In the genomic region with DNA sequence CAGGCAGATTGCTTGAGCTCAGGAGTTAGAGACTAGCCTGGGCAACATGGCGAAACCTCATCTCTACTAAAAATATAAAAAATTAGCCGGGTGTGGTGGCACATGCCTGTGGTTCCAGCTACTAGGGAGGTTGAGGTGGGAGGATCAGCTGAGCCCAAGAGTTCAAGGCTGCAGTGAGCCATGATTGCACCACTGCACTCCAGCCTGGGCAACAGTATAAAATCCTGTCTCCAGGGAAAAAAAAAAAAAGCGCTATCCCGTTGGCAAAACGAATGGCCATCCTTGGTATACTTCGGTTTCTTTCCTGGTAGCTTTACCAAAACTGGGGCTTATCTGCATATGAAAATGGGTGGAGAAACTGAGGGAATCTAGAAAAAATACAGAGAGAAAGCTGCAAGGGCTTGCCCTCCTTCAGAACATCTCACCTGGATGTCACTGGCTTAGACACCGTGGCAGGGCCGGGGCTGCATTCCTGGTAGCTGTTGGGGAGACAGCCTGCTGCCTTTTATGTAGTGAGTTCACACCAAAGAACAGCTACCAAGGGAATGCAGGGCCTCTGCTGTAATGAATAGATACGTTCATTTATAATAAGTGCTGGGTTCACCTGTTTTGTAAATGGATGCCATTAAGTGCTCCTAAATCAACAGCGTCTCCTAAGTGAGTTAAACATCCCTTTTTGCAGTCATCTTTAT, we compare ENCODE assay signal across 19 cellular contexts.
"Had no signal": no experiment of that assay in that cellular context is flagged by ENCODE, and none has a peak within 500 bp of the region (broad histone marks: within the 10 kb centered on the region; RNA-seq: fewer than 3 reads in every experiment).

No MANE protein-coding gene starts in this region.

- H3K4me3 ChIP-seq: colonic mucosa, prostate gland, right atrium auricular region, skin epidermis, vagina had no signal

- H3K27ac Mint-ChIP-seq: activated CD4-positive, alpha-beta T cell treated with anti-CD3 and anti-CD28 coated beads, Interleukin-2, amount 10 ng/mL, durations not matched to agents 24 days and 14 days; activated CD8-positive, alpha-beta T cell treated with anti-CD3 and anti-CD28 coated beads, Interleukin-2, amount 10 ng/mL, durations not matched to agents 7 days and 5 days; activated naive CD4-positive, alpha-beta T cell treated with anti-CD3 and anti-CD28 coated beads, Interleukin-2, amount 10 ng/mL, durations not matched to agents 7 days and 5 days; activated T-cell treated with anti-CD3 and anti-CD28 coated beads, Interleukin-2, amount 50 U/mL, for 24 hours; stimulated activated naive CD8-positive, alpha-beta T cell treated with anti-CD3 and anti-CD28 coated beads, Interleukin-15, Interleukin-2, amounts not matched to agents 100 ng/mL and 50 ng/mL, for 24 hours had no signal

- ATAC-seq: activated CD8-positive, alpha-beta T cell treated with anti-CD3 and anti-CD28 coated beads, Interleukin-2, amount 10 ng/mL, durations not matched to agents 7 days and 5 days; foreskin keratinocyte; T-helper 17 cell had no signal

- H3K4me1 Mint-ChIP-seq: neural crest cell had no signal

- H3K4me1 ChIP-seq: colonic mucosa, foreskin keratinocyte, prostate gland, vagina had no signal

- H3K36me3 ChIP-seq: colonic mucosa, prostate gland, right atrium auricular region, vagina had no signal

- H3K9me3 Mint-ChIP-seq: activated CD4-positive, alpha-beta T cell treated with anti-CD3 and anti-CD28 coated beads, Interleukin-2, amount 10 ng/mL, durations not matched to agents 24 days and 14 days; activated naive CD4-positive, alpha-beta T cell treated with anti-CD3 and anti-CD28 coated beads, Interleukin-2, amount 10 ng/mL, durations not matched to agents 7 days and 5 days; activated T-cell treated with anti-CD3 and anti-CD28 coated beads, Interleukin-2, amount 50 U/mL, for 24 hours; central memory CD8-positive, alpha-beta T cell; neural crest cell; stimulated activated naive CD8-positive, alpha-beta T cell treated with anti-CD3 and anti-CD28 coated beads, Interleukin-15, Interleukin-2, amounts not matched to agents 100 ng/mL and 50 ng/mL, for 24 hours had no signal

- H3K27ac ChIP-seq: colonic mucosa, foreskin keratinocyte, prostate gland, right atrium auricular region, skin epidermis, vagina had no signal

- H3K9me3 ChIP-seq: colonic mucosa, prostate gland, right atrium auricular region, vagina had no signal

- H3K27me3 ChIP-seq: colonic mucosa, right atrium auricular region, vagina had no signal

- DNase-seq: activated CD4-positive, alpha-beta T cell treated with anti-CD3 and anti-CD28 coated beads, Interleukin-2, amount 10 ng/mL, durations not matched to agents 24 days and 14 days; activated CD4-positive, CD25-positive, alpha-beta regulatory T cell; activated CD8-positive, alpha-beta T cell treated with anti-CD3 and anti-CD28 coated beads, Interleukin-2, amount 10 ng/mL, durations not matched to agents 7 days and 5 days; activated naive CD4-positive, alpha-beta T cell treated with anti-CD3 and anti-CD28 coated beads, Interleukin-2, amount 10 ng/mL, durations not matched to agents 7 days and 5 days; activated T-cell treated with anti-CD3 and anti-CD28 coated beads, Interleukin-2, amount 50 U/mL, for 24 hours; colonic mucosa; foreskin keratinocyte; hippocampal formation; midbrain; stimulated activated CD4-positive, alpha-beta T cell treated with anti-CD3 and anti-CD28 coated beads, Interleukin-15, amount 100 ng/mL, for 24 hours; stimulated activated CD4-positive, alpha-beta T cell treated with anti-CD3 and anti-CD28 coated beads, Interleukin-2, amount 100 ng/mL, for 48 hours; T-helper 17 cell had no signal

- H3K27me3 Mint-ChIP-seq: activated CD4-positive, alpha-beta T cell treated with anti-CD3 and anti-CD28 coated beads, Interleukin-2, amount 10 ng/mL, durations not matched to agents 24 days and 14 days; activated naive CD4-positive, alpha-beta T cell treated with anti-CD3 and anti-CD28 coated beads, Interleukin-2, amount 10 ng/mL, durations not matched to agents 7 days and 5 days; activated T-cell treated with anti-CD3 and anti-CD28 coated beads, Interleukin-2, amount 50 U/mL, for 24 hours; central memory CD8-positive, alpha-beta T cell; stimulated activated naive CD8-positive, alpha-beta T cell treated with anti-CD3 and anti-CD28 coated beads, Interleukin-15, Interleukin-2, amounts not matched to agents 100 ng/mL and 50 ng/mL, for 24 hours; T-helper 17 cell had no signal

- H3K4me3 Mint-ChIP-seq: activated CD4-positive, alpha-beta T cell treated with anti-CD3 and anti-CD28 coated beads, Interleukin-2, amount 10 ng/mL, durations not matched to agents 24 days and 14 days; activated CD8-positive, alpha-beta T cell treated with anti-CD3 and anti-CD28 coated beads, Interleukin-2, amount 10 ng/mL, durations not matched to agents 7 days and 5 days; activated naive CD4-positive, alpha-beta T cell treated with anti-CD3 and anti-CD28 coated beads, Interleukin-2, amount 10 ng/mL, durations not matched to agents 7 days and 5 days; activated T-cell treated with anti-CD3 and anti-CD28 coated beads, Interleukin-2, amount 50 U/mL, for 24 hours; central memory CD8-positive, alpha-beta T cell; neural crest cell; stimulated activated naive CD8-positive, alpha-beta T cell treated with anti-CD3 and anti-CD28 coated beads, Interleukin-15, Interleukin-2, amounts not matched to agents 100 ng/mL and 50 ng/mL, for 24 hours; T-helper 17 cell had no signal
